Comparison of ENCODE assay signal across 9 cellular contexts in the genomic region with DNA sequence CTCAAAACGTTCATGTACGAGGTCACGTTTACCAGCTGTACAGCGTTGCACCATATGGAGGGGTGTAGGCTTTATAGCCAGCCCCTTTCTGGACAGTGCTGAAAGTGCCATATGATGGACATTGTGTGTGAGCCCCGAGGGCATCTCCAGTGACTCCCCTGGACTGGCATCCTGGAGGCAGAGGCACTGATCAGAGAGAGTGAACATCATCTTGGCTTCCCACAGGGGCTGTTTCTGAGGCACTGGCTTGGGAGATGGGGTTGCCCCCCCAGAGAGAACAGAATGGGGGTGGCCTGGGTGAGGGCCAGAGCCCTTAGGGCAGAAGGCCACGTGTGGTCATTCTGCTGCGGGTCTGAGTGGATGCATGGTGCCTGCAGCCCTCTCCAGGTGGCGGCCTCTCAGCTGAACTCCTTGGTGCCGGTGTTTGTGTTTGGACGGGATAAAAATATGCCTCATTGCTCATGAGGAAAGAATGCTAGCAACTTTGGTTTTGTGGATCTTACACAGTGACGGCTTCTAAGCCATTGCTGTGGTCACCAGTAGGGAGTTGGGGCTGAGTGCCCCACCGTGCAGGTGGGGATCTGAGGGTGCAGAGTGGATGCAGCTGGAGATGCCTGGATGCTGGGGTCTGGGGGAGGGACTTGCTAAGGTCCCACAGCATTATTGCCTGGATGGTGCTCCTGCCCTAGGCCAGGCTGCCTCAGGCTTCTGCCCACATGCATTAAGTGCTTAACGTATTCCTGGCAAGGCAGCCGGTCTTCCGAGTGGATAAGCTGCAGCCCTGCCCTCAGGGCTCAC. TPM values are rescaled to one million over a fixed set of nuclear protein-coding genes. Genes with fewer than 3 reads are reported as not detected.
DNase-seq lines count a peak whose midpoint lies in the region; ATAC-seq, FAIRE-seq and TF ChIP-seq lines count a peak whose summit lies in the region.
"Had no signal": no experiment of that assay in that cellular context is flagged by ENCODE, and none has a peak within 500 bp of the region (broad histone marks: within the 10 kb centered on the region; RNA-seq: fewer than 3 reads in every experiment).

No MANE protein-coding gene starts in this region.

- H3K4me3 ChIP-seq in WERI-Rb-1 (ENCODE audit: low read depth, low read length) (no peak overlapping the region), gastroesophageal sphincter (peak overlapping the region in 1 of 2 donors; percentile 19), spleen (no peak overlapping the region)

- no peak overlapping the region; the same call in 1 of the 2 replicates for H3K27ac ChIP-seq in WERI-Rb-1
- H3K27ac ChIP-seq in gastroesophageal sphincter = peak overlapping the region; percentile 73 to 97 (median 94)
- no peak overlapping the region for H3K27ac ChIP-seq in spleen

- no peaks in the 10 kb centered on the region for H3K36me3 Mint-ChIP-seq in naive thymus-derived CD8-positive, alpha-beta T cell

- intact Hi-C loops in spleen (cut with DNase I; ENCODE audit: low total_unique reads) = no loop called here

- peak overlapping the region in 3 of 10 donors; percentile 4 to 52 (median 15) for H3K4me3 Mint-ChIP-seq in naive thymus-derived CD8-positive, alpha-beta T cell

- H3K4me1 Mint-ChIP-seq in naive thymus-derived CD8-positive, alpha-beta T cell = peaks cover 12 to 32% (median 24%) of the 10 kb centered on the region in 4 donors

- FAIRE-seq in GM12891 (lab: Jason Lieb, UNC) = peak; percentile 16

- peaks cover 6% of the 10 kb centered on the region for H3K36me3 ChIP-seq in WERI-Rb-1
- H3K36me3 ChIP-seq in gastroesophageal sphincter = peaks cover 0 to 7% of the 10 kb centered on the region in 2 donors
- peaks cover 0 to 7% (median 0%) of the 10 kb centered on the region in 6 donors for H3K36me3 ChIP-seq in spleen

- H3K27me3 ChIP-seq in WERI-Rb-1 (ENCODE audit: insufficient read depth, low read depth, severe bottlenecking) (no peaks in the 10 kb centered on the region), gastroesophageal sphincter (no peaks in the 10 kb centered on the region), spleen (replicated peaks in 1 of 7) (peaks cover 0 to 19% (median 0%) of the 10 kb centered on the region in 7 donors)

- DNase-seq in GM12891 (ENCODE audit: insufficient read length, low spot score) = no peak
- DNase-seq in WERI-Rb-1 = peak; percentile 55
- peak; percentile 73 for DNase-seq in spleen
- DNase-seq in naive thymus-derived CD8-positive, alpha-beta T cell = no peak
- DNase-seq in germinal center (ENCODE audit: low spot score) = no peak
- DNase-seq: NCI-H524 treated with DMSO at 0.1 percent for 48 hours had no signal

- no peaks in the 10 kb centered on the region for H3K9me3 ChIP-seq in WERI-Rb-1 (ENCODE audit: severe bottlenecking)
- H3K9me3 ChIP-seq in gastroesophageal sphincter = no peaks in the 10 kb centered on the region
- H3K9me3 ChIP-seq in spleen = no peaks in the 10 kb centered on the region

- H3K27me3 Mint-ChIP-seq in naive thymus-derived CD8-positive, alpha-beta T cell = peaks cover 0 to 4% (median 0%) of the 10 kb centered on the region in 5 donors

- H3K9me3 Mint-ChIP-seq in naive thymus-derived CD8-positive, alpha-beta T cell = no peaks in the 10 kb centered on the region

- ATAC-seq in gastroesophageal sphincter (peak; percentile 11), GM21381 (IDR thresholded peaks at IDR 0.05; ENCODE audit: unreplicated experiment) (no peak), HG03520 (IDR thresholded peaks at IDR 0.05; ENCODE audit: unreplicated experiment) (no peak)
- no peak for ATAC-seq in naive thymus-derived CD8-positive, alpha-beta T cell

- TF ChIP-seq CTCF in WERI-Rb-1 (IDR thresholded peaks at IDR 0.05; ENCODE audit: low read depth, low read length) = no peak
- no peak for TF ChIP-seq CTCF in gastroesophageal sphincter (IDR thresholded peaks at IDR 0.05)
- no peak for TF ChIP-seq CTCF in spleen (IDR thresholded peaks at IDR 0.05 in 8 of 11, conservative IDR thresholded peaks at IDR 0.05 in 3 of 11)

- POLR2A ChIA-PET in naive thymus-derived CD8-positive, alpha-beta T cell (lab: Charles Lee) = no interaction called here

- WGBS in gastroesophageal sphincter (ENCODE audit: low coverage in 1 of 2), 2 donors = 33 to 48% methylated on average over 4 to 8 of the region's 15 CpGs
- WGBS in spleen, 5 donors = 77 to 87% (median 83%) methylated on average over 15 of the region's 15 CpGs

- TF ChIP-seq EP300 in gastroesophageal sphincter (IDR thresholded peaks at IDR 0.05) = no peak

- H3K4me1 ChIP-seq in gastroesophageal sphincter (peaks cover 10 to 87% (median 67%) of the 10 kb centered on the region in 3 donors), spleen (peaks cover 17 to 90% (median 75%) of the 10 kb centered on the region in 6 donors)

- H3K27ac Mint-ChIP-seq in naive thymus-derived CD8-positive, alpha-beta T cell = no peak overlapping the region

- TF ChIP-seq POLR2A in GM12891 (IDR thresholded peaks at IDR 0.05; ENCODE audit: low read depth, low read length) (no peak), gastroesophageal sphincter (IDR thresholded peaks at IDR 0.05) (no peak), spleen (IDR thresholded peaks at IDR 0.05) (no peak)

TF ChIP-seq in GM12891, 5 proteins besides CTCF, POLR2A, EP300 and RAD21:
- TF ChIP-seq SPI1 (IDR thresholded peaks at IDR 0.05; ENCODE audit: low read depth, low read length) (no peak), PAX5 (IDR thresholded peaks at IDR 0.05; ENCODE audit: insufficient read depth, low read length, severe bottlenecking) (no peak), POLR2AphosphoS5 (IDR thresholded peaks at IDR 0.05; ENCODE audit: low read depth, low read length) (no peak), TAF1 (IDR thresholded peaks at IDR 0.05; ENCODE audit: low read depth, low read length) (no peak), POU2F2 (IDR thresholded peaks at IDR 0.05; ENCODE audit: low read depth, low read length) (no peak)

RNA-seq across cellular contexts. Expression of a gene that starts 3.4 kb away (rescaled TPM):
- polyA plus RNA-seq in GM12891 (2012; ENCODE audit: low read depth, missing spikeins) = 4.6 TPM
- 100 to 1,000 TPM in 2 of 4 donors, 10 to 100 TPM in 2; 95.7 to 137 (median 101) TPM for total RNA-seq in gastroesophageal sphincter
- 10 to 100 TPM; 23.8 to 62.2 (median 54.8) TPM for total RNA-seq in spleen
- polyA plus RNA-seq in spleen = 10 to 100 TPM in 1 of 3 donors, 1 to 10 TPM in 2; 4.9 to 10.4 (median 8.0) TPM
- 1 to 10 TPM; 4.8 to 5.9 TPM for total RNA-seq in naive thymus-derived CD8-positive, alpha-beta T cell
- 1 to 10 TPM; 2.9 to 5.4 (median 4.7) TPM for polyA plus RNA-seq in naive thymus-derived CD8-positive, alpha-beta T cell

Comparison
In these comparisons a context has a peak if more than half of its experiments do, and no peak if none do; other contexts are left out.
1. DNase-seq: peak in WERI-Rb-1 (single experiment) and spleen (single experiment); none in GM12891 (single experiment), naive thymus-derived CD8-positive, alpha-beta T cell (0 of 10) and germinal center (single experiment).
2. H3K27ac ChIP-seq: peak in gastroesophageal sphincter (4 of 4); none in WERI-Rb-1 (single experiment) and spleen (0 of 8).